In the genomic region with DNA sequence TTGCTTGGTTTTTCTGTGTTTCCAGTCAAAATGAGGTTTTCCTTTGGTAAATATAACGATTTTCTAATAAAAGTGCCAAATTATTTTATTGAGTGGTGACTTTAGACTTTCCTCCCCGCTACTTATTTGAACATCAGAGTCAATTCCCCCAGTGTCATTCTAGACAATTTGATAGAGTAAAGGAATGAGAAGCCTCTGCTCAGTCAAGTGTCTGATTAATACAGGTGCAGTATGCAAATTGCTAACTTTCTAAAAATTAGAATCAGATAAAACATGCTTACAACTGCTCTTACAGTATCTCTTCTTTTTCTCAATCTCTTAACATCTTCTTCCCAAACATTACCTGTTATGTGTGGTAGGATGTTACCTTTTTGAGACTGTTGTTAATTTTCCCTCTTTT, we compare ENCODE assay signal across 34 cellular contexts.
"Had no signal": no experiment of that assay in that cellular context is flagged by ENCODE, and none has a peak within 500 bp of the region (broad histone marks: within the 10 kb centered on the region; RNA-seq: fewer than 3 reads in every experiment).

No MANE protein-coding gene starts in this region.

- H3K9me3 Mint-ChIP-seq: activated naive CD4-positive, alpha-beta T cell treated with anti-CD3 and anti-CD28 coated beads, Interleukin-2, amount 50 U/mL, for 24 hours had no signal

- H3K27me3 ChIP-seq: adrenal gland, brain microvascular endothelial cell, dorsolateral prefrontal cortex, heart left ventricle had no signal

- ATAC-seq: activated CD8-positive, alpha-beta memory T cell treated with anti-CD3 and anti-CD28 coated beads, Interleukin-2, amount 10 ng/mL, durations not matched to agents 7 days and 5 days; activated CD8-positive, alpha-beta T cell treated with anti-CD3 and anti-CD28 coated beads, Interleukin-2, amount 10 ng/mL, durations not matched to agents 7 days and 5 days; activated naive CD8-positive, alpha-beta T cell treated with anti-CD3 and anti-CD28 coated beads, Interleukin-2, amount 50 U/mL, for 24 hours; esophagus mucosa; heart left ventricle; T-helper 17 cell had no signal

- H3K27ac ChIP-seq: adrenal gland, brain microvascular endothelial cell, coronary artery, dorsolateral prefrontal cortex, heart left ventricle, WERI-Rb-1 had no signal

- H3K4me1 Mint-ChIP-seq: central memory CD8-positive, alpha-beta T cell; endodermal cell had no signal

- H3K36me3 ChIP-seq: adrenal gland, brain microvascular endothelial cell, heart left ventricle, WERI-Rb-1 had no signal

- H3K4me3 ChIP-seq: adrenal gland, coronary artery, dorsolateral prefrontal cortex, heart left ventricle had no signal

- H3K4me1 ChIP-seq: adrenal gland had no signal

- H3K36me3 Mint-ChIP-seq: activated CD4-positive, alpha-beta memory T cell treated with anti-CD3 and anti-CD28 coated beads for 36 hours; activated naive CD4-positive, alpha-beta T cell treated with anti-CD3 and anti-CD28 coated beads, Interleukin-2, amount 50 U/mL, for 24 hours had no signal

- H3K27me3 Mint-ChIP-seq: activated CD4-positive, alpha-beta memory T cell treated with anti-CD3 and anti-CD28 coated beads for 36 hours; activated CD4-positive, alpha-beta T cell treated with anti-CD3 and anti-CD28 coated beads for 36 hours; activated CD4-positive, alpha-beta T cell treated with anti-CD3 and anti-CD28 coated beads, Interleukin-2, amount 10 ng/mL, durations not matched to agents 24 days and 14 days; activated CD8-positive, alpha-beta memory T cell treated with anti-CD3 and anti-CD28 coated beads, Interleukin-2, amount 10 ng/mL, durations not matched to agents 7 days and 5 days; activated naive CD4-positive, alpha-beta T cell treated with anti-CD3 and anti-CD28 coated beads, Interleukin-2, amount 50 U/mL, for 24 hours; activated naive CD8-positive, alpha-beta T cell treated with anti-CD3 and anti-CD28 coated beads for 36 hours; activated naive CD8-positive, alpha-beta T cell treated with anti-CD3 and anti-CD28 coated beads, Interleukin-2, amount 50 U/mL, for 24 hours; central memory CD8-positive, alpha-beta T cell; T-helper 17 cell had no signal

- DNase-seq: activated CD4-positive, alpha-beta memory T cell treated with anti-CD3 and anti-CD28 coated beads for 36 hours; activated CD4-positive, alpha-beta T cell treated with anti-CD3 and anti-CD28 coated beads for 36 hours; activated CD4-positive, alpha-beta T cell treated with anti-CD3 and anti-CD28 coated beads, Interleukin-2, amount 10 ng/mL, durations not matched to agents 24 days and 14 days; activated CD4-positive, CD25-positive, alpha-beta regulatory T cell; activated CD4-positive, CD25-positive, alpha-beta regulatory T cell treated with anti-CD3 and anti-CD28 coated beads, Interleukin-2, amount 50 U/mL, for 72 hours; activated CD8-positive, alpha-beta memory T cell treated with anti-CD3 and anti-CD28 coated beads, Interleukin-2, amount 10 ng/mL, durations not matched to agents 7 days and 5 days; activated CD8-positive, alpha-beta memory T cell treated with anti-CD3 and anti-CD28 coated beads, Interleukin-2, amount 50 U/mL, for 4 hours; activated CD8-positive, alpha-beta T cell treated with anti-CD3 and anti-CD28 coated beads, Interleukin-2, amount 10 ng/mL, durations not matched to agents 7 days and 5 days; activated effector memory CD4-positive, alpha-beta T cell treated with anti-CD3 and anti-CD28 coated beads, Interleukin-2, amount 50 U/mL, for 16 hours; activated naive CD4-positive, alpha-beta T cell treated with anti-CD3 and anti-CD28 coated beads for 36 hours; activated naive CD8-positive, alpha-beta T cell treated with anti-CD3 and anti-CD28 coated beads for 36 hours; activated naive CD8-positive, alpha-beta T cell treated with anti-CD3 and anti-CD28 coated beads, Interleukin-2, amount 50 U/mL, for 24 hours; activated T-cell treated with anti-CD3 and anti-CD28 coated beads, Interleukin-2, amount 50 U/mL, for 1 hour; activated T-cell treated with anti-CD3 and anti-CD28 coated beads, Interleukin-2, amount 50 U/mL, for 48 hours; adrenal gland; amygdala; aorta; brain microvascular endothelial cell; dorsolateral prefrontal cortex; effector memory CD4-positive, alpha-beta T cell; endodermal cell; foreskin fibroblast; glutamatergic neuron; heart left ventricle; T-helper 17 cell; T1000; WERI-Rb-1 had no signal

- H3K27ac Mint-ChIP-seq: activated CD4-positive, alpha-beta memory T cell treated with anti-CD3 and anti-CD28 coated beads for 36 hours; activated CD4-positive, alpha-beta T cell treated with anti-CD3 and anti-CD28 coated beads for 36 hours; activated CD4-positive, alpha-beta T cell treated with anti-CD3 and anti-CD28 coated beads, Interleukin-2, amount 10 ng/mL, durations not matched to agents 24 days and 14 days; activated CD8-positive, alpha-beta memory T cell treated with anti-CD3 and anti-CD28 coated beads, Interleukin-2, amount 10 ng/mL, durations not matched to agents 7 days and 5 days; activated CD8-positive, alpha-beta T cell treated with anti-CD3 and anti-CD28 coated beads, Interleukin-2, amount 10 ng/mL, durations not matched to agents 7 days and 5 days; activated naive CD4-positive, alpha-beta T cell treated with anti-CD3 and anti-CD28 coated beads for 36 hours; activated naive CD4-positive, alpha-beta T cell treated with anti-CD3 and anti-CD28 coated beads, Interleukin-2, amount 50 U/mL, for 24 hours; activated naive CD8-positive, alpha-beta T cell treated with anti-CD3 and anti-CD28 coated beads for 36 hours; activated naive CD8-positive, alpha-beta T cell treated with anti-CD3 and anti-CD28 coated beads, Interleukin-2, amount 50 U/mL, for 24 hours; activated T-helper 1 cell treated with anti-CD3 and anti-CD28 coated beads, Interleukin-12 subunit alpha, Interleukin-12 subunit beta, Interleukin-2, Interleukin-4 antibody, amounts not matched to agents 30 ng/mL and 10 ng/mL and 1 ng/mL, durations not matched to agents 14 hours and 24 hours and 36 hours; dendritic cell treated with granulocyte-macrophage colony-stimulating factor and Interleukin-4, amounts not matched to agents 40 ng/mL and 50 ng/mL, for 4 days; endodermal cell; T-helper 17 cell had no signal

- H3K4me3 Mint-ChIP-seq: activated CD4-positive, alpha-beta memory T cell treated with anti-CD3 and anti-CD28 coated beads for 36 hours; activated CD4-positive, alpha-beta T cell treated with anti-CD3 and anti-CD28 coated beads for 36 hours; activated CD4-positive, alpha-beta T cell treated with anti-CD3 and anti-CD28 coated beads, Interleukin-2, amount 10 ng/mL, durations not matched to agents 24 days and 14 days; activated CD8-positive, alpha-beta memory T cell treated with anti-CD3 and anti-CD28 coated beads, Interleukin-2, amount 10 ng/mL, durations not matched to agents 7 days and 5 days; activated CD8-positive, alpha-beta T cell treated with anti-CD3 and anti-CD28 coated beads, Interleukin-2, amount 10 ng/mL, durations not matched to agents 7 days and 5 days; activated naive CD4-positive, alpha-beta T cell treated with anti-CD3 and anti-CD28 coated beads for 36 hours; activated naive CD4-positive, alpha-beta T cell treated with anti-CD3 and anti-CD28 coated beads, Interleukin-2, amount 50 U/mL, for 24 hours; activated naive CD8-positive, alpha-beta T cell treated with anti-CD3 and anti-CD28 coated beads for 36 hours; activated naive CD8-positive, alpha-beta T cell treated with anti-CD3 and anti-CD28 coated beads, Interleukin-2, amount 50 U/mL, for 24 hours; activated T-helper 1 cell treated with anti-CD3 and anti-CD28 coated beads, Interleukin-12 subunit alpha, Interleukin-12 subunit beta, Interleukin-2, Interleukin-4 antibody, amounts not matched to agents 30 ng/mL and 10 ng/mL and 1 ng/mL, durations not matched to agents 14 hours and 24 hours and 36 hours; central memory CD8-positive, alpha-beta T cell; dendritic cell treated with granulocyte-macrophage colony-stimulating factor and Interleukin-4, amounts not matched to agents 40 ng/mL and 50 ng/mL, for 4 days; endodermal cell; T-helper 17 cell; T-helper 2 cell treated with Interferon-gamma antibody and Interleukin-4, amounts not matched to agents 5 μg/mL and 100 μg/mL, for 36 hours had no signal
